1 cellular context compared by ENCODE assay signal in genomic region chr12:122076743-122077495, GRCh38.
TF ChIP-seq lines count a peak whose summit lies in the region.

No MANE protein-coding gene starts in this region.

TF ChIP-seq in WTC11, 78 proteins besides CTCF, POLR2A, EP300 and RAD21 (continued from another document):
- no peak for TF ChIP-seq AFF4 (CRISPR knock-in tag; IDR thresholded peaks at IDR 0.05; ENCODE audit: borderline replicate concordance)
- TF ChIP-seq, protein P1, sequence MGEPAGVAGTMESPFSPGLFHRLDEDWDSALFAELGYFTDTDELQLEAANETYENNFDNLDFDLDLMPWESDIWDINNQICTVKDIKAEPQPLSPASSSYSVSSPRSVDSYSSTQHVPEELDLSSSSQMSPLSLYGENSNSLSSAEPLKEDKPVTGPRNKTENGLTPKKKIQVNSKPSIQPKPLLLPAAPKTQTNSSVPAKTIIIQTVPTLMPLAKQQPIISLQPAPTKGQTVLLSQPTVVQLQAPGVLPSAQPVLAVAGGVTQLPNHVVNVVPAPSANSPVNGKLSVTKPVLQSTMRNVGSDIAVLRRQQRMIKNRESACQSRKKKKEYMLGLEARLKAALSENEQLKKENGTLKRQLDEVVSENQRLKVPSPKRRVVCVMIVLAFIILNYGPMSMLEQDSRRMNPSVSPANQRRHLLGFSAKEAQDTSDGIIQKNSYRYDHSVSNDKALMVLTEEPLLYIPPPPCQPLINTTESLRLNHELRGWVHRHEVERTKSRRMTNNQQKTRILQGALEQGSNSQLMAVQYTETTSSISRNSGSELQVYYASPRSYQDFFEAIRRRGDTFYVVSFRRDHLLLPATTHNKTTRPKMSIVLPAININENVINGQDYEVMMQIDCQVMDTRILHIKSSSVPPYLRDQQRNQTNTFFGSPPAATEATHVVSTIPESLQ (CRISPR knock-in tag; IDR thresholded peaks at IDR 0.05) = no peak
- no peak for TF ChIP-seq PRRX2 (CRISPR knock-in tag; IDR thresholded peaks at IDR 0.05)
- TF ChIP-seq NFATC4 (CRISPR knock-in tag; IDR thresholded peaks at IDR 0.05) = no peak
- TF ChIP-seq, protein P2, sequence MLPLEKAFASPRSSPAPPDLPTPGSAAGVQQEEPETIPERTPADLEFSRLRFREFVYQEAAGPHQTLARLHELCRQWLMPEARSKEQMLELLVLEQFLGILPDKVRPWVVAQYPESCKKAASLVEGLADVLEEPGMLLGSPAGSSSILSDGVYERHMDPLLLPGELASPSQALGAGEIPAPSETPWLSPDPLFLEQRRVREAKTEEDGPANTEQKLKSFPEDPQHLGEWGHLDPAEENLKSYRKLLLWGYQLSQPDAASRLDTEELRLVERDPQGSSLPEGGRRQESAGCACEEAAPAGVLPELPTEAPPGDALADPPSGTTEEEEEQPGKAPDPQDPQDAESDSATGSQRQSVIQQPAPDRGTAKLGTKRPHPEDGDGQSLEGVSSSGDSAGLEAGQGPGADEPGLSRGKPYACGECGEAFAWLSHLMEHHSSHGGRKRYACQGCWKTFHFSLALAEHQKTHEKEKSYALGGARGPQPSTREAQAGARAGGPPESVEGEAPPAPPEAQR (CRISPR knock-in tag; IDR thresholded peaks at IDR 0.05) = no peak
- no peak for TF ChIP-seq ETV6 (CRISPR knock-in tag; IDR thresholded peaks at IDR 0.05)
- TF ChIP-seq ATF3 (CRISPR knock-in tag; conservative IDR thresholded peaks at IDR 0.05) = no peak
